ENCODE assay signal across 34 cellular contexts in the genomic region with DNA sequence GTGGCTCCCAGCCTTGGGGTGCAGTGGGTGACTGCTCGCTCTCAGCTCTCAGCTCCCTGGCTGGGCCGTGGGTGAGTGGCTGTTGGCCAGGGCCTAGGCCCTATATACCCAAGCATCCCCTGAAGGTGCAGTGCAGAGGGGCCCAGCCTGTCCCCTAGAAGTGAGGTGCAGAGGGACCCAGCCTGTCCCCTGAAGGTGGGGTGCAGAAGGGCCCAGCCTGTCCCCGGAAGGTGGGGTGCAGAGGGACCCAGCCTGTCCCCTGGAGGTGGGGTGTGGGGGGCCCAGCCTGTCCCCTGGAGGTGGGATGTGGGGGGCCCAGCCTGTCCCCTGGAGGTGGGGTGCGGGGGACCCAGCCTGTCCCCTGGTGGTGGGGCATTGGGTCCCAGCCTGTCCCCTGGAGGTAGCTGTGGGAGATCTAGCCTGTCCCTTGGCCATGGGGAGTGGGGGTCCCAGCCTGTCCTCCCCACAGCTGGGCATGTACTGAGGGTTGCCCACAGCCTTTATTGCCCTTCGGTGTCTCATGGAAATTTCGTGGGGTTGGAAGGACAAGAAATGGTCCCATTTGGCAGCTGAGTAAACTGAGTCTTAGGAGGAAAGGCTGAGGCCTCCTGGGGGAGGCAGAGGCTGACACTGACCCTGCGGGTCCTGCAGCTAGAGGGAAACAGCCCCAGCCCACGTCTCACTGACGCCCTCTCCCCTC. TPM values are rescaled to one million over a fixed set of nuclear protein-coding genes. Genes with fewer than 3 reads are reported as not detected.
"Had no signal": no experiment of that assay in that cellular context is flagged by ENCODE, and none has a peak within 500 bp of the region (broad histone marks: within the 10 kb centered on the region; RNA-seq: fewer than 3 reads in every experiment).

No MANE protein-coding gene starts in this region.

- H3K4me3 Mint-ChIP-seq: activated CD4-positive, alpha-beta T cell treated with anti-CD3 and anti-CD28 coated beads, Interleukin-2, amount 10 ng/mL, durations not matched to agents 7 days and 5 days; activated CD8-positive, alpha-beta T cell treated with anti-CD3 and anti-CD28 coated beads for 36 hours; natural killer cell treated with Interleukin-12 subunit alpha and Interleukin-12 subunit beta and Interleukin-15 and Interleukin-18, amount 100 ng/mL, for 72 hours; stimulated activated naive B cell treated with anti-CD40 and anti-IgM and Interleukin-4, amounts not matched to agents 10 μg/mL and 1 μg/mL and 100 μg/mL, for 72 hours; T-helper 17 cell; WTC11 had no signal

- H3K4me3 ChIP-seq: breast epithelium, left lung, lung, pancreas, prostate gland, smooth muscle cell, tibial nerve had no signal

- H3K4me1 ChIP-seq: left lung, pancreas had no signal

- H3K27ac Mint-ChIP-seq: activated CD4-positive, alpha-beta T cell treated with anti-CD3 and anti-CD28 coated beads, Interleukin-2, amount 10 ng/mL, durations not matched to agents 7 days and 5 days; activated CD8-positive, alpha-beta T cell treated with anti-CD3 and anti-CD28 coated beads for 36 hours; activated naive CD4-positive, alpha-beta T cell treated with anti-CD3 and anti-CD28 coated beads, Interleukin-2, amount 50 U/mL, for 72 hours; activated T-helper 2 cell treated with anti-CD3 and anti-CD28 coated beads, Interferon-gamma antibody, Interleukin-2, Interleukin-4, amounts not matched to agents 10 μg/mL and 5 μg/mL and 100 μg/mL, durations not matched to agents 14 hours and 24 hours and 36 hours; natural killer cell treated with Interleukin-12 subunit alpha and Interleukin-12 subunit beta and Interleukin-15 and Interleukin-18, amount 100 ng/mL, for 72 hours; stimulated activated naive B cell treated with anti-CD40 and anti-IgM and Interleukin-4, amounts not matched to agents 10 μg/mL and 1 μg/mL and 100 μg/mL, for 72 hours; WTC11 had no signal

- DNase-seq: activated CD4-positive, alpha-beta T cell treated with anti-CD3 and anti-CD28 coated beads for 1 hour; activated CD4-positive, alpha-beta T cell treated with anti-CD3 and anti-CD28 coated beads, Interleukin-2, amount 10 ng/mL, durations not matched to agents 7 days and 5 days; activated CD8-positive, alpha-beta T cell treated with anti-CD3 and anti-CD28 coated beads for 36 hours; activated naive CD4-positive, alpha-beta T cell; activated T-cell treated with anti-CD3 and anti-CD28 coated beads, Interleukin-2, amount 50 U/mL, for 48 hours; central memory CD4-positive, alpha-beta T cell; head of caudate nucleus; hippocampal formation; left lung; mesendoderm; nucleus accumbens; retina; stimulated activated CD4-positive, alpha-beta T cell treated with anti-CD3 and anti-CD28 coated beads, Interleukin-1b, Interleukin-23, amount 100 ng/mL, for 48 hours; stimulated activated CD4-positive, alpha-beta T cell treated with anti-CD3 and anti-CD28 coated beads, Interleukin-4, amount 100 ng/mL, for 4 hours; stimulated activated CD8-positive, alpha-beta memory T cell treated with anti-CD3 and anti-CD28 coated beads, Interleukin-4, amount 100 ng/mL, for 48 hours; stimulated activated naive B cell treated with anti-CD40 and anti-IgM and Interleukin-4, amounts not matched to agents 10 μg/mL and 1 μg/mL and 100 μg/mL, for 72 hours; T-helper 17 cell had no signal

- H3K36me3 ChIP-seq: breast epithelium, left lung, pancreas, prostate gland, tibial nerve had no signal

- ATAC-seq: activated CD8-positive, alpha-beta T cell treated with anti-CD3 and anti-CD28 coated beads for 36 hours; activated naive CD4-positive, alpha-beta T cell treated with anti-CD3 and anti-CD28 coated beads, Interleukin-2, amount 50 U/mL, for 72 hours; left lung; natural killer cell treated with Interleukin-12 subunit alpha and Interleukin-12 subunit beta and Interleukin-15 and Interleukin-18, amount 100 ng/mL, for 72 hours; stimulated activated naive B cell treated with anti-CD40 and anti-IgM and Interleukin-4, amounts not matched to agents 10 μg/mL and 1 μg/mL and 100 μg/mL, for 72 hours; T-helper 17 cell; WTC11 had no signal

- H3K9me3 Mint-ChIP-seq: activated CD4-positive, alpha-beta T cell treated with anti-CD3 and anti-CD28 coated beads, Interleukin-2, amount 10 ng/mL, durations not matched to agents 7 days and 5 days; activated CD8-positive, alpha-beta T cell treated with anti-CD3 and anti-CD28 coated beads for 36 hours; activated naive CD4-positive, alpha-beta T cell treated with anti-CD3 and anti-CD28 coated beads, Interleukin-2, amount 50 U/mL, for 72 hours; activated T-helper 2 cell treated with anti-CD3 and anti-CD28 coated beads, Interferon-gamma antibody, Interleukin-2, Interleukin-4, amounts not matched to agents 10 μg/mL and 5 μg/mL and 100 μg/mL, durations not matched to agents 14 hours and 24 hours and 36 hours; natural killer cell treated with Interleukin-12 subunit alpha and Interleukin-12 subunit beta and Interleukin-15 and Interleukin-18, amount 100 ng/mL, for 72 hours; stimulated activated naive B cell treated with anti-CD40 and anti-IgM and Interleukin-4, amounts not matched to agents 10 μg/mL and 1 μg/mL and 100 μg/mL, for 72 hours; WTC11 had no signal

- H3K27me3 Mint-ChIP-seq: activated CD8-positive, alpha-beta T cell treated with anti-CD3 and anti-CD28 coated beads for 36 hours; natural killer cell treated with Interleukin-12 subunit alpha and Interleukin-12 subunit beta and Interleukin-15 and Interleukin-18, amount 100 ng/mL, for 72 hours had no signal

- H3K36me3 Mint-ChIP-seq: activated naive CD4-positive, alpha-beta T cell treated with anti-CD3 and anti-CD28 coated beads, Interleukin-2, amount 50 U/mL, for 72 hours; natural killer cell treated with Interleukin-12 subunit alpha and Interleukin-12 subunit beta and Interleukin-15 and Interleukin-18, amount 100 ng/mL, for 72 hours; stimulated activated naive B cell treated with anti-CD40 and anti-IgM and Interleukin-4, amounts not matched to agents 10 μg/mL and 1 μg/mL and 100 μg/mL, for 72 hours; WTC11 had no signal

- FAIRE-seq: endothelial cell of umbilical vein, pancreas had no signal

- H3K27ac ChIP-seq: breast epithelium, left lung, pancreas, prostate gland, tibial nerve had no signal

- H3K9me3 ChIP-seq: breast epithelium, left lung, pancreas, prostate gland, tibial nerve had no signal

RNA-seq across cellular contexts. Expression of gene GRIFIN, which starts 25.9 kb away (rescaled TPM):
- total RNA-seq: activated CD4-positive, alpha-beta T cell treated with anti-CD3 and anti-CD28 coated beads, Interleukin-2, amount 10 ng/mL, durations not matched to agents 7 days and 5 days; activated CD8-positive, alpha-beta T cell treated with anti-CD3 and anti-CD28 coated beads for 36 hours; activated naive CD4-positive, alpha-beta T cell treated with anti-CD3 and anti-CD28 coated beads, Interleukin-2, amount 50 U/mL, for 72 hours; activated T-helper 2 cell treated with anti-CD3 and anti-CD28 coated beads, Interferon-gamma antibody, Interleukin-2, Interleukin-4, amounts not matched to agents 10 μg/mL and 5 μg/mL and 100 μg/mL, durations not matched to agents 14 hours and 24 hours and 36 hours; breast epithelium; endothelial cell of umbilical vein; fibroblast of lung; fibroblast of villous mesenchyme; left lung; lung; mononuclear cell; natural killer cell treated with Interleukin-12 subunit alpha and Interleukin-12 subunit beta and Interleukin-15 and Interleukin-18, amount 100 ng/mL, for 72 hours; pancreas; prostate gland; smooth muscle cell; T-helper 17 cell; temporal lobe; tibial nerve; ureter; WTC11 had no signal
- polyA plus RNA-seq: endothelial cell of umbilical vein, esophagus, fibroblast of lung, lung, pancreas, smooth muscle cell had no signal
